ENCODE assay signal across 16 cellular contexts in genomic region chr16:1049113-1049975, GRCh38. TPM values are rescaled to one million over a fixed set of nuclear protein-coding genes. Genes with fewer than 3 reads are reported as not detected.
DNase-seq lines count a peak whose midpoint lies in the region; ATAC-seq and TF ChIP-seq lines count a peak whose summit lies in the region.
"Had no signal": no experiment of that assay in that cellular context is flagged by ENCODE, and none has a peak within 500 bp of the region (broad histone marks: within the 10 kb centered on the region; RNA-seq: fewer than 3 reads in every experiment).

No MANE protein-coding gene starts in this region.

- H3K4me1 ChIP-seq in ES-I3 (ENCODE audit: insufficient read depth, low read length) (peaks cover 4% of the 10 kb centered on the region; the same call in 1 of the 2 replicates), SJCRH30 (peaks cover 76% of the 10 kb centered on the region)

- TF ChIP-seq CTCF in dorsolateral prefrontal cortex (IDR thresholded peaks at IDR 0.05 in 54 of 56, conservative IDR thresholded peaks at IDR 0.05 in 2 of 56; ENCODE audit: low read depth in 1 of 56, partially characterized antibody in 56 of 56): no peak
- no peak for TF ChIP-seq CTCF in RWPE1 (conservative IDR thresholded peaks at IDR 0.05; ENCODE audit: low read depth)

- POLR2A ChIA-PET in RWPE1 (lab: Yijun Ruan, JAX; ENCODE audit: low non-redundant PET): no interaction called here

- no peaks in the 10 kb centered on the region for H3K27me3 ChIP-seq in SJCRH30
- no peaks in the 10 kb centered on the region for H3K27me3 ChIP-seq in dorsolateral prefrontal cortex

- intact Hi-C loops in dorsolateral prefrontal cortex (cut with DNase I): loop anchor here in 1 of 2 donors (10.0 kb wide), 1 partner anchor 135 kb away; no protein-coding TSS in a partner anchor

- H3K4me3 ChIP-seq in SJCRH30 (peak overlapping the region; percentile 42), dorsolateral prefrontal cortex (peak overlapping the region in 1 of 59 donors; percentile 30)
- H3K4me3 ChIP-seq: SK-N-MC had no signal

- CTCF ChIA-PET in RWPE1 (lab: Yijun Ruan, JAX): no interaction called here

- DNase-seq in SJCRH30 (no peak), dorsolateral prefrontal cortex (no peak), RWPE1 (ENCODE audit: low spot score) (no peak), NCI-H1092 treated with DMSO at 0.1 percent for 48 hours (lab: John Stamatoyannopoulos, UW) (no peak)
- DNase-seq: ACHN; CD8-positive, alpha-beta T cell; HFFc6; KBM-7; NCI-H1694 treated with DMSO at 0.1 percent for 48 hours; NCI-H2081 treated with DMSO at 0.1 percent for 48 hours; NCI-H446; SW 1271 had no signal

- peak overlapping the region; percentile 28; the same call in 1 of the 2 replicates for H3K9ac ChIP-seq in ES-I3 (ENCODE audit: low read depth, low read length)

- no peak for ATAC-seq in HG03442 (IDR thresholded peaks at IDR 0.05; ENCODE audit: unreplicated experiment)

- H3K9me3 ChIP-seq in ES-I3 (ENCODE audit: control insufficient read depth, insufficient read depth, low read length) (no peaks in the 10 kb centered on the region), SJCRH30 (replicated peaks) (no peaks in the 10 kb centered on the region)

- H3K27ac ChIP-seq in SJCRH30: peak overlapping the region; percentile 85
- H3K27ac ChIP-seq in dorsolateral prefrontal cortex: peak overlapping the region in 58 of 59 donors; percentile 33 to 99 (median 94)
- H3K27ac ChIP-seq in temporal lobe (ENCODE audit: low read depth, low read length): peak overlapping the region; percentile 74
- H3K27ac ChIP-seq in RWPE1: no peak overlapping the region
- H3K27ac ChIP-seq: SK-N-MC had no signal

- no peaks in the 10 kb centered on the region for H3K36me3 ChIP-seq in ES-I3 (ENCODE audit: insufficient read depth, low read length)
- no peaks in the 10 kb centered on the region for H3K36me3 ChIP-seq in SJCRH30

RNA-seq across cellular contexts. Expression of gene SSTR5, which starts 23.2 kb away (rescaled TPM):
- 3.7 and 4.5 TPM in 2 replicates for total RNA-seq in SJCRH30 (2014; rRNA removed; shearing (Covaris generic))
- total RNA-seq in dorsolateral prefrontal cortex (under 1 TPM in 8 of 120 experiments, not detected in 112; 0.37 to 0.67 (median 0.44) TPM), temporal lobe (not detected)
- total RNA-seq: CD8-positive, alpha-beta T cell; HFFc6 had no signal

RNA-seq across cellular contexts. Expression of gene C1QTNF8, which starts 46.7 kb away (rescaled TPM):
- not detected in 2 replicates for total RNA-seq in SJCRH30 (2014; rRNA removed; shearing (Covaris generic))
- total RNA-seq in dorsolateral prefrontal cortex: under 1 TPM in 12 of 120 experiments, not detected in 108; 0.27 to 0.98 (median 0.49) TPM
- total RNA-seq in temporal lobe: under 0.01 TPM
- total RNA-seq: CD8-positive, alpha-beta T cell; HFFc6 had no signal
